Comparison of ENCODE assay signal across 9 cellular contexts in genomic region chr6:26328265-26328844, GRCh38. TPM values are rescaled to one million over a fixed set of nuclear protein-coding genes. Genes with fewer than 3 reads are reported as not detected.
DNase-seq lines count a peak whose midpoint lies in the region; TF ChIP-seq lines count a peak whose summit lies in the region.
"Had no signal": no experiment of that assay in that cellular context is flagged by ENCODE, and none has a peak within 500 bp of the region (broad histone marks: within the 10 kb centered on the region; RNA-seq: fewer than 3 reads in every experiment).

No MANE protein-coding gene starts in this region.

- peak overlapping the region; percentile 34 for H2AFZ ChIP-seq in smooth muscle cell (ENCODE audit: low read depth)

- intact Hi-C loops in activated naive CD4-positive, alpha-beta T cell treated with anti-CD3 and anti-CD28 coated beads for 36 hours (cut with micrococcal nuclease): loop anchor here (1.0 to 10.0 kb wide), 5 partner anchors 15 to 1146 kb away; partner anchors contain the start of gene ZNF184

- WGBS in smooth muscle cell (ENCODE audit: low lambda C conversion rate): 5% methylated on average over 13 of the region's 13 CpGs

- no peaks in the 10 kb centered on the region for H3K36me3 ChIP-seq in smooth muscle cell (ENCODE audit: low read depth)

- H4K20me1 ChIP-seq in smooth muscle cell (ENCODE audit: low read depth): no peaks in the 10 kb centered on the region

- H3K79me2 ChIP-seq in smooth muscle cell (ENCODE audit: low read depth): no peaks in the 10 kb centered on the region

- H3K4me3 Mint-ChIP-seq in activated naive CD4-positive, alpha-beta T cell treated with anti-CD3 and anti-CD28 coated beads for 36 hours: peak overlapping the region; percentile 62
- H3K4me3 Mint-ChIP-seq in chondrocyte (ENCODE audit: unreplicated experiment): peak overlapping the region; percentile 74

- peaks cover 4% of the 10 kb centered on the region for H3K9me3 Mint-ChIP-seq in activated naive CD4-positive, alpha-beta T cell treated with anti-CD3 and anti-CD28 coated beads for 36 hours
- no peaks in the 10 kb centered on the region for H3K9me3 Mint-ChIP-seq in chondrocyte (ENCODE audit: low read depth)

- DNase-seq in activated naive CD4-positive, alpha-beta T cell treated with anti-CD3 and anti-CD28 coated beads for 36 hours: peak; percentile 26
- no peak for DNase-seq in activated naive CD4-positive, alpha-beta T cell treated with Interleukin-2 at 50 U/mL for 16 hours
- DNase-seq in OCI-M1 (lab: John Stamatoyannopoulos, UW) (peak; percentile 86), chondrocyte (ENCODE audit: low spot score) (no peak), smooth muscle cell (lab: John Stamatoyannopoulos, UW; ENCODE audit: unreplicated experiment) (no peak), middle frontal gyrus (ENCODE audit: extremely low spot score, low spot score) (no peak), SKM-1 treated with dmso at 0.1 percent for 144 hours (lab: John Stamatoyannopoulos, UW; ENCODE audit: unreplicated experiment) (no peak)
- DNase-seq in activated CD8-positive, alpha-beta memory T cell treated with anti-CD3 and anti-CD28 coated beads, Interleukin-2, amount 50 U/mL, for 4 hours: no peak

- H3K36me3 Mint-ChIP-seq in activated naive CD4-positive, alpha-beta T cell treated with anti-CD3 and anti-CD28 coated beads for 36 hours (ENCODE audit: low read depth): peaks cover 5% of the 10 kb centered on the region
- H3K36me3 Mint-ChIP-seq in chondrocyte (ENCODE audit: low read depth): no peaks in the 10 kb centered on the region

- no peak overlapping the region for H3K9ac ChIP-seq in smooth muscle cell (ENCODE audit: low read depth)

- H3K27ac Mint-ChIP-seq in activated naive CD4-positive, alpha-beta T cell treated with anti-CD3 and anti-CD28 coated beads for 36 hours: peak overlapping the region; percentile 24
- peak overlapping the region; percentile 51 for H3K27ac Mint-ChIP-seq in chondrocyte (ENCODE audit: unreplicated experiment)

- CTCF ChIA-PET in activated naive CD4-positive, alpha-beta T cell treated with anti-CD3 and anti-CD28 coated beads for 36 hours (lab: Charles Lee): interaction anchor here (1.5 to 1.7 kb wide), 2 partner anchors 13 to 267 kb away, joined by 4 to 6 read pairs; no protein-coding TSS in a partner anchor

- no peak for TF ChIP-seq CTCF in chondrocyte (IDR thresholded peaks at IDR 0.05)
- no peak for TF ChIP-seq CTCF in smooth muscle cell (IDR thresholded peaks at IDR 0.05; ENCODE audit: borderline replicate concordance, insufficient read depth, poor library complexity, severe bottlenecking)

- no peaks in the 10 kb centered on the region for H3K9me3 ChIP-seq in smooth muscle cell (replicated peaks; ENCODE audit: low read depth)

- H3K4me3 ChIP-seq in smooth muscle cell: peak overlapping the region; percentile 57

- peaks cover 20% of the 10 kb centered on the region for H3K27me3 ChIP-seq in smooth muscle cell (ENCODE audit: low read depth)
- H3K27me3 ChIP-seq: foreskin keratinocyte had no signal

- peak overlapping the region; percentile 91 for H3K4me2 ChIP-seq in smooth muscle cell

- H3F3A ChIP-seq in smooth muscle cell (ENCODE audit: low read depth): peaks cover 12% of the 10 kb centered on the region

- peaks cover 14% of the 10 kb centered on the region for H3K4me1 ChIP-seq in smooth muscle cell (ENCODE audit: low read depth)
- H3K4me1 ChIP-seq: foreskin keratinocyte had no signal

- peaks cover 28% of the 10 kb centered on the region for H3K27me3 Mint-ChIP-seq in activated naive CD4-positive, alpha-beta T cell treated with anti-CD3 and anti-CD28 coated beads for 36 hours (ENCODE audit: low read depth)
- peaks cover 9% of the 10 kb centered on the region for H3K27me3 Mint-ChIP-seq in chondrocyte (ENCODE audit: low read depth)

- no peak overlapping the region for H3K27ac ChIP-seq in smooth muscle cell (ENCODE audit: low read depth)
- H3K27ac ChIP-seq: foreskin keratinocyte had no signal

- peaks cover 35% of the 10 kb centered on the region for H3K4me1 Mint-ChIP-seq in activated naive CD4-positive, alpha-beta T cell treated with anti-CD3 and anti-CD28 coated beads for 36 hours (ENCODE audit: low read depth)
- peaks cover 48% of the 10 kb centered on the region for H3K4me1 Mint-ChIP-seq in chondrocyte (ENCODE audit: low read depth)

RNA-seq across cellular contexts. Expression of gene BTN3A2, which starts 36.6 kb away (rescaled TPM):
- total RNA-seq in activated naive CD4-positive, alpha-beta T cell treated with anti-CD3 and anti-CD28 coated beads for 36 hours: 10 to 100 TPM; 67.6 to 80.5 TPM
- total RNA-seq in chondrocyte (7.2 to 18.0 TPM (median 7.7 TPM) in 3 replicates), smooth muscle cell (5.1 and 19.7 TPM in 2 replicates)
- 7.6 and 13.3 TPM in 2 replicates for polyA plus RNA-seq in smooth muscle cell

RNA-seq across cellular contexts. Expression of gene BTN2A2, which starts 54.6 kb away (rescaled TPM):
- 10 to 100 TPM; 18.3 to 18.7 TPM for total RNA-seq in activated naive CD4-positive, alpha-beta T cell treated with anti-CD3 and anti-CD28 coated beads for 36 hours
- total RNA-seq in chondrocyte (18.0 to 18.9 TPM (median 18.2 TPM) in 3 replicates), smooth muscle cell (11.1 and 12.1 TPM in 2 replicates)
- 6.3 and 12.1 TPM in 2 replicates for polyA plus RNA-seq in smooth muscle cell

Comparison
In these comparisons a context has a peak if more than half of its experiments do, and no peak if none do; other contexts are left out.
1. DNase-seq: peak in activated naive CD4-positive, alpha-beta T cell treated with anti-CD3 and anti-CD28 coated beads for 36 hours (single experiment) and OCI-M1 (single experiment); none in activated naive CD4-positive, alpha-beta T cell treated with Interleukin-2 at 50 U/mL for 16 hours (single experiment), chondrocyte (single experiment), smooth muscle cell (single experiment), middle frontal gyrus (single experiment), activated CD8-positive, alpha-beta memory T cell treated with anti-CD3 and anti-CD28 coated beads, Interleukin-2, amount 50 U/mL, for 4 hours (single experiment) and SKM-1 treated with dmso at 0.1 percent for 144 hours (single experiment).